In genomic region chr19:51440846-51441409, GRCh38 we compare ENCODE assay signal across 10 cellular contexts. TPM values are rescaled to one million over a fixed set of nuclear protein-coding genes. Genes with fewer than 3 reads are reported as not detected.
DNase-seq lines count a peak whose midpoint lies in the region; ATAC-seq lines count a peak whose summit lies in the region.
"Had no signal": no experiment of that assay in that cellular context is flagged by ENCODE, and none has a peak within 500 bp of the region (broad histone marks: within the 10 kb centered on the region; RNA-seq: fewer than 3 reads in every experiment).

No MANE protein-coding gene starts in this region.

- no peak overlapping the region for H3K4ac ChIP-seq in mesenchymal stem cell (ENCODE audit: low read depth in 1 of 2, low read length in 2 of 2)

- peaks cover 3% of the 10 kb centered on the region for H3K9me3 Mint-ChIP-seq in stimulated activated naive CD8-positive, alpha-beta T cell treated with anti-CD3 and anti-CD28 coated beads, Interleukin-15, Interleukin-2, amounts not matched to agents 100 ng/mL and 50 ng/mL, for 24 hours
- H3K9me3 Mint-ChIP-seq: neural crest cell had no signal

- H3K27ac ChIP-seq in mesenchymal stem cell (ENCODE audit: low read length, poor library complexity, severe bottlenecking) = no peak overlapping the region
- H3K27ac ChIP-seq: KMS-11 had no signal

- no peak overlapping the region for H3K23ac ChIP-seq in mesenchymal stem cell (ENCODE audit: low read length in 2 of 2)

- H3K18ac ChIP-seq in mesenchymal stem cell (ENCODE audit: low read depth in 1 of 2, low read length in 2 of 2) = no peak overlapping the region

- H3K14ac ChIP-seq in mesenchymal stem cell (ENCODE audit: low read length in 2 of 2) = no peak overlapping the region

- no peak overlapping the region for H2BK5ac ChIP-seq in mesenchymal stem cell (ENCODE audit: low read depth, low read length, poor library complexity, severe bottlenecking)

- no peak overlapping the region for H4K91ac ChIP-seq in mesenchymal stem cell (ENCODE audit: low read length)

- H3K27me3 ChIP-seq in mesenchymal stem cell (ENCODE audit: control insufficient read depth in 1 of 2, insufficient read depth in 1 of 2, low read length in 2 of 2) = peaks cover 0 to 36% of the 10 kb centered on the region in 2 experiments

- H4K8ac ChIP-seq in mesenchymal stem cell (ENCODE audit: low read length) = no peak overlapping the region

- no peak for ATAC-seq in GM19324 (IDR thresholded peaks at IDR 0.05; ENCODE audit: low FRiP score, unreplicated experiment)

- H3K36me3 Mint-ChIP-seq in stimulated activated naive CD8-positive, alpha-beta T cell treated with anti-CD3 and anti-CD28 coated beads, Interleukin-15, Interleukin-2, amounts not matched to agents 100 ng/mL and 50 ng/mL, for 24 hours (ENCODE audit: low read depth) = no peaks in the 10 kb centered on the region

- H2BK15ac ChIP-seq in mesenchymal stem cell (ENCODE audit: low read depth, poor library complexity, severe bottlenecking) = no peak overlapping the region

- H3K79me1 ChIP-seq in mesenchymal stem cell (replicated peaks; ENCODE audit: low read length, poor library complexity, severe bottlenecking) = no peaks in the 10 kb centered on the region

- H2AK5ac ChIP-seq in mesenchymal stem cell (ENCODE audit: low read length, severe bottlenecking) = no peak overlapping the region

- no peak overlapping the region for H3K4me2 ChIP-seq in mesenchymal stem cell (ENCODE audit: low read length, poor library complexity, severe bottlenecking)
- H3K4me2 ChIP-seq: KMS-11 had no signal

- 34% methylated on average over 11 of the region's 11 CpGs for WGBS in mesenchymal stem cell

- H3K36me3 ChIP-seq in mesenchymal stem cell (ENCODE audit: control insufficient read depth in 1 of 2, insufficient read depth in 2 of 2, low read depth in 1 of 2, low read length in 2 of 2) = no peaks in the 10 kb centered on the region

- H3K27ac Mint-ChIP-seq in stimulated activated naive CD8-positive, alpha-beta T cell treated with anti-CD3 and anti-CD28 coated beads, Interleukin-15, Interleukin-2, amounts not matched to agents 100 ng/mL and 50 ng/mL, for 24 hours = peak overlapping the region; percentile 100

- peaks cover 68% of the 10 kb centered on the region for H3K4me1 Mint-ChIP-seq in stimulated activated naive CD8-positive, alpha-beta T cell treated with anti-CD3 and anti-CD28 coated beads, Interleukin-15, Interleukin-2, amounts not matched to agents 100 ng/mL and 50 ng/mL, for 24 hours (ENCODE audit: low read depth)
- H3K4me1 Mint-ChIP-seq: neural crest cell had no signal

- peak overlapping the region; percentile 12 for H3K9ac ChIP-seq in mesenchymal stem cell (ENCODE audit: low read length)
- H3K9ac ChIP-seq: KMS-11 had no signal

- DNase-seq in Jurkat, Clone E6-1 (ENCODE audit: low read depth, low spot score) = no peak
- DNase-seq in activated CD8-positive, alpha-beta memory T cell treated with anti-CD3 and anti-CD28 coated beads for 48 hours (ENCODE audit: low read depth in 2 of 3, low spot score in 2 of 3) = peak; percentile 51 to 58 (median 57)
- DNase-seq in mesenchymal stem cell (no peak), NCI-H69 (lab: John Stamatoyannopoulos, UW) (no peak), NCI-H82 treated with DMSO at 0.1 percent for 48 hours (lab: John Stamatoyannopoulos, UW; ENCODE audit: unreplicated experiment) (no peak)

- peak overlapping the region; percentile 48 for H3K4me3 ChIP-seq in Jurkat, Clone E6-1 (ENCODE audit: low read length)
- no peak overlapping the region for H3K4me3 ChIP-seq in mesenchymal stem cell (ENCODE audit: insufficient read depth in 1 of 2, low read depth in 1 of 2, low read length in 2 of 2)

- no peak overlapping the region for H2BK120ac ChIP-seq in mesenchymal stem cell (ENCODE audit: low read depth, low read length)

- H2AFZ ChIP-seq in mesenchymal stem cell (ENCODE audit: low read depth, low read length) = no peak overlapping the region

- peak overlapping the region; percentile 80 for H3K4me3 Mint-ChIP-seq in stimulated activated naive CD8-positive, alpha-beta T cell treated with anti-CD3 and anti-CD28 coated beads, Interleukin-15, Interleukin-2, amounts not matched to agents 100 ng/mL and 50 ng/mL, for 24 hours
- H3K4me3 Mint-ChIP-seq: neural crest cell had no signal

- H3K27me3 Mint-ChIP-seq in stimulated activated naive CD8-positive, alpha-beta T cell treated with anti-CD3 and anti-CD28 coated beads, Interleukin-15, Interleukin-2, amounts not matched to agents 100 ng/mL and 50 ng/mL, for 24 hours = peaks cover 3% of the 10 kb centered on the region

- no peak overlapping the region for H2BK12ac ChIP-seq in mesenchymal stem cell (ENCODE audit: low read length in 2 of 2)

- H3K4me1 ChIP-seq in mesenchymal stem cell (ENCODE audit: control insufficient read depth, insufficient read depth, low read depth, low read length) = no peaks in the 10 kb centered on the region

- no peaks in the 10 kb centered on the region for H3K9me3 ChIP-seq in mesenchymal stem cell (ENCODE audit: control insufficient read depth, low read length)

RNA-seq across cellular contexts. Expression of gene SIGLEC8, which starts 17.3 kb away (rescaled TPM):
- polyA plus RNA-seq in Jurkat, Clone E6-1 (2012; ENCODE audit: insufficient read depth, insufficient read length) = not detected
- polyA plus RNA-seq in mesenchymal stem cell (2013, experiment 1 of 2) = not detected
- polyA plus RNA-seq in mesenchymal stem cell (2013, experiment 2 of 2) = not detected
- polyA plus RNA-seq: endothelial cell of umbilical vein had no signal

RNA-seq across cellular contexts. Expression of gene SIGLEC10, which starts 23.5 kb away (rescaled TPM):
- 2.8 TPM for polyA plus RNA-seq in Jurkat, Clone E6-1 (2012; ENCODE audit: insufficient read depth, insufficient read length)
- not detected for polyA plus RNA-seq in mesenchymal stem cell (2013, experiment 1 of 2)
- not detected for polyA plus RNA-seq in mesenchymal stem cell (2013, experiment 2 of 2)
- polyA plus RNA-seq: endothelial cell of umbilical vein had no signal

RNA-seq across cellular contexts. Expression of gene CEACAM18, which starts 37.4 kb away (rescaled TPM):
- not detected for polyA plus RNA-seq in Jurkat, Clone E6-1 (2012; ENCODE audit: insufficient read depth, insufficient read length)
- not detected for polyA plus RNA-seq in mesenchymal stem cell (2013, experiment 1 of 2)
- not detected for polyA plus RNA-seq in mesenchymal stem cell (2013, experiment 2 of 2)
- polyA plus RNA-seq: endothelial cell of umbilical vein had no signal

RNA-seq across cellular contexts. Expression of gene C19orf84, which starts 50.5 kb away (rescaled TPM):
- polyA plus RNA-seq in Jurkat, Clone E6-1 (2012; ENCODE audit: insufficient read depth, insufficient read length) = not detected
- not detected for polyA plus RNA-seq in mesenchymal stem cell (2013, experiment 1 of 2)
- polyA plus RNA-seq in mesenchymal stem cell (2013, experiment 2 of 2) = not detected
- polyA plus RNA-seq: endothelial cell of umbilical vein had no signal

RNA-seq across cellular contexts. Expression of gene LIM2, which starts 53.2 kb away (rescaled TPM):
- polyA plus RNA-seq in Jurkat, Clone E6-1 (2012; ENCODE audit: insufficient read depth, insufficient read length) = not detected
- not detected for polyA plus RNA-seq in mesenchymal stem cell (2013, experiment 1 of 2)
- polyA plus RNA-seq in mesenchymal stem cell (2013, experiment 2 of 2) = not detected
- polyA plus RNA-seq: endothelial cell of umbilical vein had no signal

Comparison
In these comparisons a context has a peak if more than half of its experiments do, and no peak if none do; other contexts are left out.
1. DNase-seq: peak in activated CD8-positive, alpha-beta memory T cell treated with anti-CD3 and anti-CD28 coated beads for 48 hours (3 of 3); none in Jurkat, Clone E6-1 (single experiment), mesenchymal stem cell (single experiment), NCI-H69 (single experiment) and NCI-H82 treated with DMSO at 0.1 percent for 48 hours (single experiment).